9 cellular contexts compared by ENCODE assay signal in genomic region chr19:17778621-17779280, GRCh38. TPM values are rescaled to one million over a fixed set of nuclear protein-coding genes. Genes with fewer than 3 reads are reported as not detected.
DNase-seq lines count a peak whose midpoint lies in the region; ATAC-seq, FAIRE-seq and TF ChIP-seq lines count a peak whose summit lies in the region.
"Had no signal": no experiment of that assay in that cellular context is flagged by ENCODE, and none has a peak within 500 bp of the region (broad histone marks: within the 10 kb centered on the region; RNA-seq: fewer than 3 reads in every experiment).

No MANE protein-coding gene starts in this region.

- POLR2A ChIA-PET in AG04449 (lab: Yijun Ruan, JAX), result no interaction called here

- ATAC-seq in activated CD4-positive, CD25-positive, alpha-beta regulatory T cell treated with anti-CD3 and anti-CD28 coated beads, Interleukin-2, amount 50 U/mL, for 24 hours, result no peak
- ATAC-seq in GM21528 (IDR thresholded peaks at IDR 0.05; ENCODE audit: low FRiP score, unreplicated experiment), result no peak

- no peak for DNase-seq in AG04449 (ENCODE audit: low read depth, low spot score)
- peak; percentile 73 for DNase-seq in ecto neural progenitor cell (ENCODE audit: low spot score)
- no peak for DNase-seq in kidney
- DNase-seq in HCEC 1CT, result no peak

- H3K9me3 ChIP-seq in mesodermal cell (ENCODE audit: control insufficient read depth, low read length) (no peaks in the 10 kb centered on the region), kidney (ENCODE audit: control insufficient read depth in 1 of 2, low read length in 2 of 2) (no peaks in the 10 kb centered on the region)

- H3K4me3 Mint-ChIP-seq in IgD-negative memory B cell, result no peak overlapping the region

- H3K4me3 ChIP-seq in AG04449 (ENCODE audit: low read depth, low read length) (peak overlapping the region; percentile 29), mesodermal cell (ENCODE audit: extremely low read depth, insufficient read depth, low read length, poor library complexity, severe bottlenecking) (peak overlapping the region; percentile 31), kidney (ENCODE audit: low read length in 2 of 2) (no peak overlapping the region)

- no peaks in the 10 kb centered on the region for H3K9me3 Mint-ChIP-seq in IgD-negative memory B cell

- CTCF ChIA-PET in AG04449 (lab: Yijun Ruan, JAX), result interaction anchor here (0.6 to 1.3 kb wide), 2 partner anchors 8 to 345 kb away, joined by 3 to 4 read pairs; no protein-coding TSS in a partner anchor

- H3K27me3 Mint-ChIP-seq in IgD-negative memory B cell, result no peaks in the 10 kb centered on the region

- TF ChIP-seq CTCF in AG04449 (IDR thresholded peaks at IDR 0.05; ENCODE audit: insufficient read depth, low read length, missing control alignments) (no peak), kidney (IDR thresholded peaks at IDR 0.05; ENCODE audit: borderline replicate concordance, extremely low read depth, insufficient read depth) (no peak)

- 14 to 16% methylated on average over 23 to 26 of the region's 31 CpGs for WGBS in mesodermal cell (ENCODE audit: insufficient coverage in 2 of 2), 2 experiments

- H3K27ac ChIP-seq in mesodermal cell (ENCODE audit: low read depth, low read length, severe bottlenecking) (no peak overlapping the region), kidney (ENCODE audit: low read depth in 2 of 2, low read length in 2 of 2) (no peak overlapping the region)

- no peak overlapping the region for H3K9ac ChIP-seq in kidney (ENCODE audit: low read length in 2 of 2)

- peaks cover 6% of the 10 kb centered on the region for H3K36me3 Mint-ChIP-seq in IgD-negative memory B cell

- no peaks in the 10 kb centered on the region for H3K4me1 ChIP-seq in mesodermal cell (ENCODE audit: control insufficient read depth, insufficient read depth, low read length, poor library complexity, severe bottlenecking)
- peaks cover 0 to 4% of the 10 kb centered on the region in 2 donors for H3K4me1 ChIP-seq in kidney (ENCODE audit: control insufficient read depth in 1 of 2, insufficient read depth in 1 of 2, low read depth in 1 of 2, low read length in 2 of 2)

- H3K4me1 Mint-ChIP-seq in IgD-negative memory B cell, result peaks cover 14 to 20% (median 17%) of the 10 kb centered on the region in 3 donors

- H3K27ac Mint-ChIP-seq in IgD-negative memory B cell, result peak overlapping the region in 2 of 3 donors; percentile 65 to 91

- H3K36me3 ChIP-seq in mesodermal cell (ENCODE audit: control insufficient read depth, insufficient read depth, low read length) (no peaks in the 10 kb centered on the region), kidney (ENCODE audit: control insufficient read depth in 1 of 2, insufficient read depth in 2 of 2, low read length in 2 of 2) (no peaks in the 10 kb centered on the region)

- FAIRE-seq in kidney (lab: Jason Lieb, UNC), result no peak
- FAIRE-seq: RCC 7860 had no signal

- intact Hi-C loops in kidney (cut with DNase I), result no loop called here

RNA-seq across cellular contexts. Expression of gene B3GNT3, which starts 16.2 kb away (rescaled TPM):
- polyA plus RNA-seq in IgD-negative memory B cell, result not detected
- 0.26 TPM for polyA plus RNA-seq in mesodermal cell (2013, experiment 1 of 2)
- not detected for polyA plus RNA-seq in mesodermal cell (2013, experiment 2 of 2)
- total RNA-seq in kidney, result 36.2 TPM
- 2.0 TPM for polyA plus RNA-seq in kidney (ENCODE audit: insufficient read depth, low read depth, low replicate concordance)

RNA-seq across cellular contexts. Expression of gene FCHO1, which starts 27.5 kb away (rescaled TPM):
- polyA plus RNA-seq in IgD-negative memory B cell (42.4 TPM), kidney (ENCODE audit: insufficient read depth, low read depth, low replicate concordance) (0.52 TPM)
- polyA plus RNA-seq in mesodermal cell (2013, experiment 1 of 2), result 9.0 TPM
- polyA plus RNA-seq in mesodermal cell (2013, experiment 2 of 2), result 6.3 TPM
- total RNA-seq in kidney, result 5.9 TPM

RNA-seq across cellular contexts. Expression of gene INSL3, which starts 42.6 kb away (rescaled TPM):
- polyA plus RNA-seq in IgD-negative memory B cell, result 1.7 TPM
- 0.55 TPM for polyA plus RNA-seq in mesodermal cell (2013, experiment 1 of 2)
- polyA plus RNA-seq in mesodermal cell (2013, experiment 2 of 2), result 0.91 TPM
- total RNA-seq in kidney, result not detected
- not detected for polyA plus RNA-seq in kidney (ENCODE audit: insufficient read depth, low read depth, low replicate concordance)

RNA-seq across cellular contexts. Expression of gene MAP1S, which starts 59.5 kb away (rescaled TPM):
- polyA plus RNA-seq in IgD-negative memory B cell (50.3 TPM), kidney (ENCODE audit: insufficient read depth, low read depth, low replicate concordance) (25.2 TPM)
- polyA plus RNA-seq in mesodermal cell (2013, experiment 1 of 2), result 49.2 TPM
- polyA plus RNA-seq in mesodermal cell (2013, experiment 2 of 2), result 42.9 TPM
- total RNA-seq in kidney, result 56.1 TPM

Comparison
In these comparisons a context has a peak if more than half of its experiments do, and no peak if none do; other contexts are left out.
1. H3K4me3 ChIP-seq: peak in AG04449 (single experiment) and mesodermal cell (single experiment); none in kidney (0 of 2).
2. RNA of gene FCHO1, which starts 27.5 kb away (polyA plus RNA-seq): 42.4 TPM in IgD-negative memory B cell (single experiment); 0.52 TPM in kidney (single experiment); every median in the first group is over 10 times any median in the second.